In the genomic region with DNA sequence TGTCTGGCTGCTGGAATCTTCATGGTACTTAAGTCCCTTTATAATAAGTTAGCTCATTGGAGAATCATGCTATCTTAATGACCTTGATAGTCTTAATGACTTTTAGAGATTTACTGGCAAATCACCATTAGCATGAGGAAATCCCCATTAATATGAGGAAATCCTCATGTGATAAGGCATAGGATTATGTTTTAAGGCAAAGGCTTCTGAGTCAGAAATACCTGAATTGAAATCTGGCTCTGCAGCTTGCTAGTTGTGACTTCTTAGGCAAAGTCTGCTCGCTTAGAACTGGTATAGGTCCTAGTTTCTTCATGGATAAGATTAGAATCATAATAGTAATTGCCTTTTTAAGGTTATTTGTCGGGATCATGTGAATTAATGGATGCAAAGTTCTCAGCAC, we compare ENCODE assay signal across 16 cellular contexts.
"Had no signal": no experiment of that assay in that cellular context is flagged by ENCODE, and none has a peak within 500 bp of the region (broad histone marks: within the 10 kb centered on the region; RNA-seq: fewer than 3 reads in every experiment).

No MANE protein-coding gene starts in this region.

- DNase-seq: activated B cell treated with CpG ODN at 0.5 μM for 24 hours; activated CD4-positive, alpha-beta T cell treated with anti-CD3 and anti-CD28 coated beads for 48 hours; activated CD8-positive, alpha-beta T cell treated with anti-CD3 and anti-CD28 coated beads for 36 hours; activated effector memory CD4-positive, alpha-beta T cell treated with anti-CD3 and anti-CD28 coated beads, Interleukin-2, amount 50 U/mL, for 16 hours; activated T-cell treated with anti-CD3 and anti-CD28 coated beads, Interleukin-2, amount 50 U/mL, for 4 hours; cerebellar nuclear complex; effector CD8-positive, alpha-beta T cell; nucleus accumbens; stimulated activated CD4-positive, alpha-beta T cell treated with anti-CD3 and anti-CD28 coated beads, Interleukin-12 subunit alpha, Interleukin-12 subunit beta, amount 100 ng/mL, for 4 hours; stimulated activated CD4-positive, alpha-beta T cell treated with anti-CD3 and anti-CD28 coated beads, Interleukin-2, amount 100 ng/mL, for 24 hours; thyroid gland; uterus had no signal

- H3K27me3 ChIP-seq: brain microvascular endothelial cell, thyroid gland, uterus had no signal

- H3K4me1 ChIP-seq: prostate gland, thyroid gland, uterus had no signal

- H3K4me3 ChIP-seq: prostate gland, thyroid gland, uterus had no signal

- H3K9me3 ChIP-seq: prostate gland, thyroid gland, uterus had no signal

- H3K27ac ChIP-seq: brain microvascular endothelial cell, prostate gland, thyroid gland, uterus had no signal

- ATAC-seq: activated CD8-positive, alpha-beta T cell treated with anti-CD3 and anti-CD28 coated beads for 36 hours; sciatic nerve; stimulated activated memory B cell treated with anti-CD40 and anti-IgM and Interleukin-4, amounts not matched to agents 10 μg/mL and 1 μg/mL and 100 μg/mL, for 72 hours had no signal

- H3K36me3 ChIP-seq: brain microvascular endothelial cell, prostate gland, thyroid gland, uterus had no signal
